Comparison of ENCODE assay signal across 24 cellular contexts in the genomic region with DNA sequence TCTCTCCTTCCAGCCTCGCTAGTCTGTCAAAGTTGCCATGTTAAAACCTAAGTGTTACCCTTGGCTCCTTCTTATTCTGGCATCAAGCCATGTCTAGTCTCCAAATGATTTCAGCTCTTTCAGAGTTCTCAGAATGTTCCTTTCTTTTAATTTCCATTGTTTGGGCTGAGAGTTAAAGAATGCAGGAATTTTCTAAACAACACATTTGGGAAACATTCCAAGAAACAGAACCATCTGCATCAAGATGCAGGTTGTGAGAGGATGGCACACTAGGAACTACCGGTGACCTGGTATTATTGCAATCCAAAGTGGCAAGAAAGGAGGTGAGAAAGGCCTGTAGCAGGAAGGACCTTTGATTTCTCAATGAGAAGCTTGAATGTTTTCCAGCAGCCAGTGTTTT. TPM values are rescaled to one million over a fixed set of nuclear protein-coding genes. Genes with fewer than 3 reads are reported as not detected.
A peak's percentile ranks its signal among the peaks of the same experiment; 100 is the strongest.
DNase-seq lines count a peak whose midpoint lies in the region; ATAC-seq, FAIRE-seq and TF ChIP-seq lines count a peak whose summit lies in the region.
"Had no signal": no experiment of that assay in that cellular context is flagged by ENCODE, and none has a peak within 500 bp of the region (broad histone marks: within the 10 kb centered on the region; RNA-seq: fewer than 3 reads in every experiment).

No MANE protein-coding gene starts in this region.

- H3K23ac ChIP-seq in H1 (ENCODE audit: insufficient read length), result no peak overlapping the region

- DNase-seq in GM23338 (ENCODE audit: low spot score), result peak; percentile 43
- no peak for DNase-seq in ascending aorta (ENCODE audit: low spot score in 2 of 2)
- no peak for DNase-seq in H1 (ENCODE audit: low read depth in 1 of 2, low spot score in 2 of 2)
- no peak for DNase-seq in neural progenitor cell (ENCODE audit: low spot score)
- no peak for DNase-seq in NCI-H446 treated with DMSO at 0.1 percent for 48 hours (lab: John Stamatoyannopoulos, UW)
- DNase-seq in Right ventricle myocardium inferior (ENCODE audit: missing footprints), result no peak
- DNase-seq in stimulated activated effector memory CD8-positive, alpha-beta T cell treated with anti-CD3 and anti-CD28 coated beads, Interleukin-12 subunit alpha, Interleukin-12 subunit beta, amount 100 ng/mL, for 72 hours (ENCODE audit: low spot score in 2 of 2), result no peak
- DNase-seq: GDM1, Karpas-422, MG63, NCI-H1417, NCI-H187, NCI-H2107, NCI-H2227 treated with DMSO at 0.1 percent for 48 hours, NCI-H510A treated with DMSO at 0.1 percent for 48 hours, NCI-H82, Right ventricle myocardium superior had no signal

- FAIRE-seq in H1 (lab: Jason Lieb, UNC), result no peak
- FAIRE-seq: A204.1, H54, RCC 7860 had no signal

- 83% methylated on average over 2 of the region's 2 CpGs; no CpG with 5 or more reads in 1 of the 2 experiments for WGBS in H1 (ENCODE audit: extremely low coverage in 1 of 2, insufficient coverage in 1 of 2, insufficient read length in 1 of 2, insufficient replicate concordance in 2 of 2, low coverage in 1 of 2, low lambda C conversion rate in 2 of 2, missing lambda C conversion rate in 1 of 2), 2 experiments

- H2AK5ac ChIP-seq in H1 (ENCODE audit: low read depth, low read length), result no peak overlapping the region

- H3K36me3 ChIP-seq in GM23338 (ENCODE audit: insufficient read depth) (no peaks in the 10 kb centered on the region), ascending aorta (no peaks in the 10 kb centered on the region), H1 (ENCODE audit: control insufficient read depth in 2 of 4, insufficient read depth in 4 of 4, low read length in 3 of 4) (no peaks in the 10 kb centered on the region), neural progenitor cell (no peaks in the 10 kb centered on the region)
- H3K36me3 ChIP-seq: MG63 had no signal

- TF ChIP-seq EP300 in H1 (IDR thresholded peaks at IDR 0.05; ENCODE audit: borderline replicate concordance in 1 of 2, low read depth in 2 of 2, low read length in 2 of 2), result no peak

- H2BK12ac ChIP-seq in H1 (ENCODE audit: low read depth, low read length), result no peak overlapping the region

- no peak overlapping the region for H3K27ac ChIP-seq in GM23338 (ENCODE audit: low read depth)
- peak overlapping the region; percentile 28 to 47 for H3K27ac ChIP-seq in ascending aorta
- H3K27ac ChIP-seq in H1 (ENCODE audit: low read depth, low read length), result no peak overlapping the region
- H3K27ac ChIP-seq in neural progenitor cell, result no peak overlapping the region
- H3K27ac ChIP-seq: C4-2B had no signal

- H4K20me1 ChIP-seq in GM23338 (replicated peaks; ENCODE audit: insufficient read depth), result no peaks in the 10 kb centered on the region
- no peaks in the 10 kb centered on the region for H4K20me1 ChIP-seq in H1 (replicated peaks in 1 of 2; ENCODE audit: control insufficient read depth in 1 of 2, insufficient read depth in 2 of 2, low read length in 2 of 2)
- H4K20me1 ChIP-seq in neural progenitor cell (ENCODE audit: low read depth), result no peaks in the 10 kb centered on the region

- H3K36me3 Mint-ChIP-seq in GM23338 (ENCODE audit: low read depth), result no peaks in the 10 kb centered on the region
- H3K36me3 Mint-ChIP-seq in neural progenitor cell, result no peaks in the 10 kb centered on the region
- H3K36me3 Mint-ChIP-seq in stimulated activated effector memory CD8-positive, alpha-beta T cell treated with anti-CD3 and anti-CD28 coated beads, Interleukin-12 subunit alpha, Interleukin-12 subunit beta, amount 100 ng/mL, for 72 hours, result no peaks in the 10 kb centered on the region

- H3K9me3 ChIP-seq in ascending aorta, result no peaks in the 10 kb centered on the region
- no peaks in the 10 kb centered on the region for H3K9me3 ChIP-seq in H1 (ENCODE audit: insufficient read depth in 2 of 2, low read depth in 1 of 2, low read length in 1 of 2)
- no peaks in the 10 kb centered on the region for H3K9me3 ChIP-seq in neural progenitor cell (ENCODE audit: low read depth)
- H3K9me3 ChIP-seq: MG63 had no signal

- H3K27me3 ChIP-seq in GM23338 (ENCODE audit: insufficient read depth), result no peaks in the 10 kb centered on the region
- H3K27me3 ChIP-seq in ascending aorta, result no peaks in the 10 kb centered on the region
- no peaks in the 10 kb centered on the region for H3K27me3 ChIP-seq in H1 (replicated peaks in 1 of 4; ENCODE audit: control insufficient read depth in 3 of 4, extremely low read depth in 1 of 4, insufficient read depth in 3 of 4, low read length in 3 of 4)
- H3K27me3 ChIP-seq in neural progenitor cell, result no peaks in the 10 kb centered on the region
- H3K27me3 ChIP-seq: MG63 had no signal

- H3K9ac ChIP-seq in H1 (replicated peaks in 1 of 4; ENCODE audit: extremely low read depth in 1 of 4, low read depth in 3 of 4, low read length in 3 of 4), result no peak overlapping the region
- H3K9ac ChIP-seq in neural progenitor cell, result no peak overlapping the region

- no peak overlapping the region for H3K14ac ChIP-seq in H1 (ENCODE audit: insufficient read length)

- no peaks in the 10 kb centered on the region for H3K79me1 ChIP-seq in H1 (ENCODE audit: low read depth, low read length)

- CTCF ChIA-PET in H1 (lab: Charles Lee; ENCODE audit: partially characterized antibody), result interaction anchor here (1.0 to 2.2 kb wide), 4 partner anchors 22 to 127 kb away, joined by 3 to 6 read pairs (median 4); no protein-coding TSS in a partner anchor

- H3F3A ChIP-seq in GM23338 (replicated peaks; ENCODE audit: low read depth) (no peaks in the 10 kb centered on the region), neural progenitor cell (ENCODE audit: low read depth) (no peaks in the 10 kb centered on the region)

- no peak overlapping the region for H2BK20ac ChIP-seq in H1 (ENCODE audit: low read length)

- H3K4me1 Mint-ChIP-seq in GM23338 (peaks cover 12% of the 10 kb centered on the region), neural progenitor cell (peaks cover 10% of the 10 kb centered on the region)
- no peaks in the 10 kb centered on the region for H3K4me1 Mint-ChIP-seq in stimulated activated effector memory CD8-positive, alpha-beta T cell treated with anti-CD3 and anti-CD28 coated beads, Interleukin-12 subunit alpha, Interleukin-12 subunit beta, amount 100 ng/mL, for 72 hours

- TF ChIP-seq POLR2A in H1 (IDR thresholded peaks at IDR 0.05; ENCODE audit: control extremely low read depth in 1 of 2, low read depth in 2 of 2, low read length in 2 of 2), result no peak

- H3K4me3 Mint-ChIP-seq in GM23338, result no peak overlapping the region
- H3K4me3 Mint-ChIP-seq in neural progenitor cell, result no peak overlapping the region
- no peak overlapping the region for H3K4me3 Mint-ChIP-seq in stimulated activated effector memory CD8-positive, alpha-beta T cell treated with anti-CD3 and anti-CD28 coated beads, Interleukin-12 subunit alpha, Interleukin-12 subunit beta, amount 100 ng/mL, for 72 hours

- no peak overlapping the region for H2BK5ac ChIP-seq in H1 (ENCODE audit: low read depth, low read length)

- H3K9me2 ChIP-seq in GM23338 (ENCODE audit: insufficient read depth), result peaks cover 5% of the 10 kb centered on the region; the same call in 1 of the 2 replicates

- H4K91ac ChIP-seq in H1 (replicated peaks; ENCODE audit: insufficient read length, low read length), result no peak overlapping the region

- H3K79me2 ChIP-seq in GM23338 (replicated peaks; ENCODE audit: insufficient read depth), result no peaks in the 10 kb centered on the region
- H3K79me2 ChIP-seq in H1 (ENCODE audit: control insufficient read depth in 1 of 2, insufficient read depth in 2 of 2, low read length in 2 of 2), result no peaks in the 10 kb centered on the region
- H3K79me2 ChIP-seq in neural progenitor cell (ENCODE audit: low read depth), result no peaks in the 10 kb centered on the region

- H3K56ac ChIP-seq in H1 (replicated peaks; ENCODE audit: insufficient read length, low read depth, low read length), result no peak overlapping the region

- intact Hi-C loops in ascending aorta (cut with DNase I), result no loop called here
- intact Hi-C loops in Right ventricle myocardium inferior (cut with DNase I), result no loop called here

- H3K4me1 ChIP-seq in GM23338 (ENCODE audit: insufficient read depth) (peaks cover 11% of the 10 kb centered on the region; the same call in 1 of the 2 replicates), ascending aorta (peaks cover 0 to 27% of the 10 kb centered on the region in 2 donors), H1 (replicated peaks in 1 of 4; ENCODE audit: control insufficient read depth in 3 of 4, insufficient read depth in 4 of 4, low read length in 3 of 4) (peaks cover 0 to 5% (median 0%) of the 10 kb centered on the region in 4 experiments; a peak in 1 of 7 replicates), neural progenitor cell (peaks cover 10% of the 10 kb centered on the region)

- POLR2A ChIA-PET in H1 (lab: Charles Lee; ENCODE audit: partially characterized antibody), result no interaction called here

- H3K4me3 ChIP-seq in GM23338, result no peak overlapping the region
- no peak overlapping the region for H3K4me3 ChIP-seq in ascending aorta
- H3K4me3 ChIP-seq in H1 (ENCODE audit: extremely low read depth in 1 of 4, insufficient read depth in 2 of 4, low read depth in 3 of 4, low read length in 4 of 4), result no peak overlapping the region
- no peak overlapping the region for H3K4me3 ChIP-seq in neural progenitor cell
- H3K4me3 ChIP-seq: MG63 had no signal

- no peak overlapping the region for H4K5ac ChIP-seq in H1 (ENCODE audit: insufficient read length, low read depth, low read length)

- no peak overlapping the region for H4K8ac ChIP-seq in H1 (ENCODE audit: extremely low read depth, insufficient read depth, low read length)

- no peak overlapping the region for H3K4ac ChIP-seq in H1 (replicated peaks; ENCODE audit: insufficient read length, low read depth, low read length)

- ATAC-seq in GM23338, result no peak
- ATAC-seq in GM18502 (IDR thresholded peaks at IDR 0.05; ENCODE audit: poor library complexity, unreplicated experiment), result no peak
- no peak for ATAC-seq in Right ventricle myocardium inferior
- no peak for ATAC-seq in stimulated activated effector memory CD8-positive, alpha-beta T cell treated with anti-CD3 and anti-CD28 coated beads, Interleukin-12 subunit alpha, Interleukin-12 subunit beta, amount 100 ng/mL, for 72 hours

- H2BK120ac ChIP-seq in H1 (replicated peaks; ENCODE audit: low read depth, low read length), result no peak overlapping the region

- H3K27me3 Mint-ChIP-seq in GM23338 (ENCODE audit: insufficient read depth, low read depth, poor library complexity) (peaks cover 9% of the 10 kb centered on the region), neural progenitor cell (ENCODE audit: insufficient read depth, low read depth) (no peaks in the 10 kb centered on the region)

- no peak for TF ChIP-seq RAD21 in H1 (IDR thresholded peaks at IDR 0.05 in 1 of 2, conservative IDR thresholded peaks at IDR 0.05 in 1 of 2; ENCODE audit: low read depth in 2 of 2, low read length in 2 of 2)

- H3K9me3 Mint-ChIP-seq in GM23338 (no peaks in the 10 kb centered on the region), neural progenitor cell (no peaks in the 10 kb centered on the region)
- peaks cover 6% of the 10 kb centered on the region for H3K9me3 Mint-ChIP-seq in stimulated activated effector memory CD8-positive, alpha-beta T cell treated with anti-CD3 and anti-CD28 coated beads, Interleukin-12 subunit alpha, Interleukin-12 subunit beta, amount 100 ng/mL, for 72 hours

- H3K18ac ChIP-seq in H1 (ENCODE audit: extremely low read depth, low read length), result no peak overlapping the region

- H3K4me2 ChIP-seq in GM23338 (no peak overlapping the region), H1 (ENCODE audit: insufficient read depth in 1 of 2, low read depth in 2 of 2, low read length in 2 of 2) (no peak overlapping the region), neural progenitor cell (no peak overlapping the region)

- no peaks in the 10 kb centered on the region for H3K23me2 ChIP-seq in H1 (ENCODE audit: low read depth, low read length)

- H2AFZ ChIP-seq in GM23338 (no peak overlapping the region), H1 (ENCODE audit: low read length) (peak overlapping the region; percentile 5; the same call in 1 of the 2 replicates), neural progenitor cell (replicated peaks) (peak overlapping the region; percentile 23)

- no peak for TF ChIP-seq CTCF in GM23338 (conservative IDR thresholded peaks at IDR 0.05; ENCODE audit: low read depth in 2 of 2)
- TF ChIP-seq CTCF in ascending aorta (IDR thresholded peaks at IDR 0.05), result no peak
- TF ChIP-seq CTCF in H1 (IDR thresholded peaks at IDR 0.05; ENCODE audit: control extremely low read depth in 1 of 3, insufficient read depth in 1 of 3, low read depth in 1 of 3, low read length in 3 of 3), result no peak
- TF ChIP-seq CTCF in neural progenitor cell (IDR thresholded peaks at IDR 0.05), result no peak

- no peak overlapping the region for H3K27ac Mint-ChIP-seq in GM23338
- no peak overlapping the region for H3K27ac Mint-ChIP-seq in neural progenitor cell
- no peak overlapping the region for H3K27ac Mint-ChIP-seq in stimulated activated effector memory CD8-positive, alpha-beta T cell treated with anti-CD3 and anti-CD28 coated beads, Interleukin-12 subunit alpha, Interleukin-12 subunit beta, amount 100 ng/mL, for 72 hours

- H2BK15ac ChIP-seq in H1 (ENCODE audit: low read length), result no peak overlapping the region

RNA-seq across cellular contexts. Expression of gene SLC35F4, which starts 30.1 kb away (rescaled TPM):
- total RNA-seq in GM23338 (2014; rRNA removed; shearing (Covaris generic)), result not detected in 2 replicates
- polyA plus RNA-seq in GM23338 (2016; fragmentation: Nextera tagmentation; extraction: Ambion mirVana), result 0.10 and 0.23 TPM in 2 replicates
- total RNA-seq in ascending aorta, result not detected
- total RNA-seq in H1 (2021; fragmentation: NEBNext Ultra II Directional; extraction: Animal tissue kit (Norgen Biotek cat#: 25700)), result not detected in 2 replicates
- polyA plus RNA-seq in H1 (2011; rRNA removed), result not detected in 2 replicates
- not detected for polyA plus RNA-seq in H1 (2011; cell fraction: cytosol; rRNA removed)
- polyA plus RNA-seq in H1 (2011; cell fraction: nucleus; rRNA removed), result 0.19 TPM
- polyA plus RNA-seq in H1 (2012, experiment 1 of 2), result not detected in 4 replicates
- polyA plus RNA-seq in H1 (2012, experiment 2 of 2), result not detected
- not detected for polyA plus RNA-seq in H1 (2013, experiment 1 of 2)
- polyA plus RNA-seq in H1 (2013, experiment 2 of 2), result 0.04 TPM
- polyA minus RNA-seq in H1 (2011; rRNA and poly(A)+ RNA removed), result 0.13 TPM in 1 of 2 replicates, not detected in the other
- not detected for polyA minus RNA-seq in H1 (2011; cell fraction: cytosol; rRNA and poly(A)+ RNA removed)
- not detected for polyA minus RNA-seq in H1 (2011; cell fraction: nucleus; rRNA and poly(A)+ RNA removed)
- total RNA-seq in neural progenitor cell (ENCODE audit: low replicate concordance), result not detected in 2 replicates
- not detected for total RNA-seq in Right ventricle myocardium inferior
- total RNA-seq: Daoy, Right ventricle myocardium superior, SK-MEL-5 had no signal

Comparison
In these comparisons a context has a peak if more than half of its experiments do, and no peak if none do; other contexts are left out.
1. H3K27ac ChIP-seq: peak in ascending aorta (2 of 2); none in GM23338 (single experiment), H1 (single experiment) and neural progenitor cell (single experiment).